Comparison of ENCODE assay signal across 8 cellular contexts in the genomic region with DNA sequence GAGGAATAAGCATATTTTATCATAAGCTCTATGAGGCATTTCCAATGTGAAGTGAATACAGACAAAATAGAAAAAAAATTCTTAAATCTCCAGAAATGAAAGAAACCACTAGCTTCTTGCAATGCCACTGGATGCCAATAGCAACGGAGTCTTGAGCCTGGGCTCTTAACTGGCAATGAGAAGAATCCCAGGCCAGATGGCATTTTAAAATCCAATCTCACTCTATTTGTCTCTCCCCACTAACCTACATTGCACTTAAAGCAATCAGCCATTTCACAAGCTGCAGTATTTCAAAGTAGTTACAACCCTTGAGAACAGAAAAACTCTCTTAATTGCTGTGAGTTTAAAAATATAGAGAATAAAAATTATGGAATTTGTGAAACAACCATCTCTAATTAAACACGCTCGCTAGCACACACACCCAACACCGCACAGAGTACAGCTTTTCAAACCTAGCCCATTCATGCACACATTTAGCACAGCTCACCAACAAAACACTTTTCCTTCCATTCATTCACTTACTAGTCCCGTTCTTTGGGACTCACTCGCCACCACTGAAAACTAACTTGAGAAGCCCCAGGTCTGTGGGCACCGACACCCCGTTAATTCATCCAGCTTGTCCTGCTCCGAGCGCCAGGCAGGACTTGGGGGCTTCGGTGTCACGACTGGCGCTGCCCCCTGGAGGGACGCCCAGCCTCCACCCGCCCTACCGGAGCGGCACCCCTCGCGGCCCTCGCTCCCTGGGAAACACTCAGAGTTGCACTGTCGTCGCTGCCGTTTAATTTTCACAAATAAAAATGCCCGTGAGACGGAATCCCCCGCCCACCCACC. TPM values are rescaled to one million over a fixed set of nuclear protein-coding genes. Genes with fewer than 3 reads are reported as not detected.
A peak's percentile ranks its signal among the peaks of the same experiment; 100 is the strongest.
DNase-seq lines count a peak whose midpoint lies in the region; ATAC-seq, FAIRE-seq and TF ChIP-seq lines count a peak whose summit lies in the region.

No MANE protein-coding gene starts in this region.

- FAIRE-seq in islet of Langerhans (lab: Jason Lieb, UNC): peak; percentile 9

- ATAC-seq in stimulated activated naive CD8-positive, alpha-beta T cell treated with anti-CD3 and anti-CD28 coated beads, Interleukin-15, amount 100 ng/mL, for 72 hours: no peak
- ATAC-seq in HG03039 (IDR thresholded peaks at IDR 0.05; ENCODE audit: unreplicated experiment): no peak

- no peaks in the 10 kb centered on the region for H3K9me3 ChIP-seq in Karpas-422 (ENCODE audit: low read length)

- H3K27ac ChIP-seq in Karpas-422 (ENCODE audit: low read length): no peak overlapping the region

- H3K36me3 Mint-ChIP-seq in brain: no peaks in the 10 kb centered on the region

- DNase-seq in GM06990 (ENCODE audit: extremely low read depth, insufficient read length) (no peak), M059J (ENCODE audit: low read depth) (peak; percentile 67), Karpas-422 (no peak)
- DNase-seq in stimulated activated naive CD8-positive, alpha-beta T cell treated with anti-CD3 and anti-CD28 coated beads, Interleukin-15, amount 100 ng/mL, for 72 hours: no peak
- no peak for DNase-seq in stimulated activated naive CD4-positive, alpha-beta T cell treated with Interleukin-2 at 50 U/mL for 16 hours (lab: John Stamatoyannopoulos, UW)

- TF ChIP-seq CTCF in GM06990 (IDR thresholded peaks at IDR 0.05; ENCODE audit: insufficient read depth, low read length, poor library complexity, severe bottlenecking) (peak; percentile 7), brain (conservative IDR thresholded peaks at IDR 0.05) (no peak)

- no peaks in the 10 kb centered on the region for H3K9me3 Mint-ChIP-seq in brain
- H3K9me3 Mint-ChIP-seq in stimulated activated naive CD8-positive, alpha-beta T cell treated with anti-CD3 and anti-CD28 coated beads, Interleukin-15, amount 100 ng/mL, for 72 hours: no peaks in the 10 kb centered on the region

- H3K4me3 ChIP-seq in GM06990 (replicated peaks; ENCODE audit: low read depth, low read length): peak overlapping the region; percentile 58; the same call in 1 of the 2 replicates
- H3K4me3 ChIP-seq in Karpas-422 (ENCODE audit: low read length): no peak overlapping the region

- no peaks in the 10 kb centered on the region for H3K79me2 ChIP-seq in Karpas-422 (ENCODE audit: low read length)

- H3K4me3 Mint-ChIP-seq in brain: peak overlapping the region; percentile 86 to 92 (median 88)
- H3K4me3 Mint-ChIP-seq in stimulated activated naive CD8-positive, alpha-beta T cell treated with anti-CD3 and anti-CD28 coated beads, Interleukin-15, amount 100 ng/mL, for 72 hours: peak overlapping the region; percentile 58 to 77

- H3K27me3 Mint-ChIP-seq in brain: peaks cover 9% of the 10 kb centered on the region
- H3K27me3 Mint-ChIP-seq in stimulated activated naive CD8-positive, alpha-beta T cell treated with anti-CD3 and anti-CD28 coated beads, Interleukin-15, amount 100 ng/mL, for 72 hours: peaks cover 81% of the 10 kb centered on the region

- peak overlapping the region; percentile 20 to 85 (median 70) for H3K27ac Mint-ChIP-seq in brain
- H3K27ac Mint-ChIP-seq in stimulated activated naive CD8-positive, alpha-beta T cell treated with anti-CD3 and anti-CD28 coated beads, Interleukin-15, amount 100 ng/mL, for 72 hours: no peak overlapping the region

- no peaks in the 10 kb centered on the region for H3K9me2 ChIP-seq in Karpas-422 (replicated peaks; ENCODE audit: insufficient read depth, low read length)

- no peaks in the 10 kb centered on the region for H3K4me1 ChIP-seq in Karpas-422 (ENCODE audit: low read length)

- no peaks in the 10 kb centered on the region for H4K20me1 ChIP-seq in Karpas-422 (ENCODE audit: insufficient read depth, low read depth, low read length)

- no peak overlapping the region for H2AFZ ChIP-seq in Karpas-422 (ENCODE audit: low read length)

- no peak overlapping the region for H3K9ac ChIP-seq in Karpas-422 (ENCODE audit: low read length)

- no peaks in the 10 kb centered on the region for H3K36me3 ChIP-seq in GM06990 (ENCODE audit: control insufficient read depth, insufficient read depth, low read length)
- no peaks in the 10 kb centered on the region for H3K36me3 ChIP-seq in Karpas-422 (ENCODE audit: insufficient read depth, low read length)

- H3K4me1 Mint-ChIP-seq in brain: peaks cover 54% of the 10 kb centered on the region
- peaks cover 11% of the 10 kb centered on the region for H3K4me1 Mint-ChIP-seq in stimulated activated naive CD8-positive, alpha-beta T cell treated with anti-CD3 and anti-CD28 coated beads, Interleukin-15, amount 100 ng/mL, for 72 hours

- no peaks in the 10 kb centered on the region; the same call in 1 of the 2 replicates for H3K27me3 ChIP-seq in GM06990 (replicated peaks; ENCODE audit: control insufficient read depth, insufficient read depth, low read length)
- no peaks in the 10 kb centered on the region for H3K27me3 ChIP-seq in Karpas-422 (ENCODE audit: low read length)

- no peak overlapping the region for H3K4me2 ChIP-seq in Karpas-422 (ENCODE audit: low read depth, low read length, poor library complexity, severe bottlenecking)

RNA-seq across cellular contexts. Expression of gene DDAH1, which starts 1.1 kb away (rescaled TPM):
- 71.0 and 82.7 TPM in 2 replicates for total RNA-seq in M059J (2014; rRNA removed; shearing (Covaris generic))
- polyA plus RNA-seq in brain (ENCODE audit: insufficient read depth, low read depth, low replicate concordance): 39.2 TPM
- 0.15 TPM in 1 of 2 replicates, not detected in the other for total RNA-seq in Karpas-422 (2014; rRNA removed; shearing (Covaris generic); ENCODE audit: low replicate concordance)

Comparison
In these comparisons a context has a peak if more than half of its experiments do, and no peak if none do; other contexts are left out.
1. H3K27ac Mint-ChIP-seq: peak in brain (5 of 5); none in stimulated activated naive CD8-positive, alpha-beta T cell treated with anti-CD3 and anti-CD28 coated beads, Interleukin-15, amount 100 ng/mL, for 72 hours (0 of 2).
2. RNA of gene DDAH1, which starts 1.1 kb away (total RNA-seq): 71.0 to 82.7 TPM in M059J; 0.15 TPM in Karpas-422; every median in the first group is over 10 times any median in the second.